19 cellular contexts compared by ENCODE assay signal in the genomic region with DNA sequence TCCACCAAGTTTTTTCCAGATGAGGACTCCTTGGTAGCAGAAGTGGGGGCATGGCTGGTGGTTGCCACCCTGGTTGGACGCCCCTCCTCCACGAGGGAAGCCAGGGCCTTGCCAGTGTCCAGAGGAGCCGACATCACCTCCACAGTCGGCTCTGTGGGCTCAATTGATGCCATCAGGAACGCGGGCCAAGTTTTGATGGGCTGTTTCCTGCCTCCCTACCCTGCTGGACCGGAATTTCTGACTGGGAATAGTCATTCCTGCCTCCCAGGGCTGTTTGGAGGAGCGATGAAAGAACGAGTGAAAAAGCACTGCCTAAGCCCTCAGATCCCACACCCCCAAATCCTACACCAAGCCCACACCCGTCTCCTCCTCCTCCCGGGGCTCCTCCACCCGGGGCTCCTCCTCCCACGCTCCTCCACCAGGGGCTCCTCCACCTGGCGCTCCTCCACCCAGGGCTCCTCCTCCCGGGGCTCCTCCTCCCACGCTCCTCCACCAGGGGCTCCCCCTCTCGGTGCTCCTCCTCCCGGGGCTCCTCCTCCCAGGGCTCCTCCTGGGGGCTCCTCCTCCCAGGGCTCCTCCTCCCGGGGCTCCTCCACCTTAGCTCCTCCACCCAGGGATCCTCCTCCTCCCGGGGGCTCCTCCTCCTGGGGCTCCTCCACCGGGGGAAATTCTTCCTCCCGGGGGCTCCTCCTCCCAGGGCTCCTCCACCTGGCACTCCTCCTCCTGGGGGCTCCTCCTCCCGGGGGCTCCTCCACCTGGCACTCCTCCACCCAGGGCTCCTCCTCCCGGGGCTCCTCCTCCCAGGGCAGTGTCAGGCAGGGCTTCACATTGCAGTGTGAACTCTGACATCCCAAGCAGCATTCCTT. TPM values are rescaled to one million over a fixed set of nuclear protein-coding genes. Genes with fewer than 3 reads are reported as not detected.
DNase-seq lines count a peak whose midpoint lies in the region; ATAC-seq, FAIRE-seq and TF ChIP-seq lines count a peak whose summit lies in the region.
"Had no signal": no experiment of that assay in that cellular context is flagged by ENCODE, and none has a peak within 500 bp of the region (broad histone marks: within the 10 kb centered on the region; RNA-seq: fewer than 3 reads in every experiment).

No MANE protein-coding gene starts in this region.

- H3K27me3 Mint-ChIP-seq in stimulated activated naive CD8-positive, alpha-beta T cell treated with anti-CD3 and anti-CD28 coated beads, Interleukin-15, amount 100 ng/mL, for 72 hours, result no peaks in the 10 kb centered on the region

- no peaks in the 10 kb centered on the region for H3K4me1 ChIP-seq in GM12878 (ENCODE audit: control insufficient read depth, insufficient read depth, low read length)
- H3K4me1 ChIP-seq in lower lobe of right lung, result no peaks in the 10 kb centered on the region

- no peak for DNase-seq in stimulated activated naive CD8-positive, alpha-beta T cell treated with anti-CD3 and anti-CD28 coated beads, Interleukin-15, amount 100 ng/mL, for 72 hours
- no peak for DNase-seq in stimulated activated naive CD8-positive, alpha-beta T cell treated with anti-CD3 and anti-CD28 coated beads, Interleukin-15, Interleukin-2, amounts not matched to agents 100 U/mL and 50 U/mL, for 24 hours
- DNase-seq in GM12878 (ENCODE audit: low read depth, low spot score) (no peak), lower lobe of right lung (no peak)
- no peak for DNase-seq in activated naive CD4-positive, alpha-beta T cell treated with anti-CD3 and anti-CD28 coated beads, Interleukin-2, amount 50 U/mL, for 16 hours
- DNase-seq in stimulated activated CD4-positive, alpha-beta T cell treated with anti-CD3 and anti-CD28 coated beads, Interleukin-2, amount 100 ng/mL, for 48 hours, result no peak
- DNase-seq: activated CD8-positive, alpha-beta memory T cell treated with anti-CD3 and anti-CD28 coated beads, Interleukin-2, amount 50 U/mL, for 48 hours; activated naive CD4-positive, alpha-beta T cell; DMS 273 treated with DMSO at 0.1 percent for 48 hours; foreskin melanocyte; NCI-H1092; NCI-H2171 treated with DMSO at 0.1 percent for 48 hours; retina; SIG-M5 had no signal

- intact Hi-C loops in GM12878 (cut with micrococcal nuclease; ENCODE audit: unreplicated experiment), result no loop called here
- intact Hi-C loops in lower lobe of right lung (cut with DNase I), result no loop called here

- H3K27me3 ChIP-seq in GM12878 (replicated peaks in 1 of 2; ENCODE audit: control insufficient read depth in 2 of 2, insufficient read depth in 2 of 2, low read length in 1 of 2) (no peaks in the 10 kb centered on the region; a peak in 1 of 4 replicates), lower lobe of right lung (ENCODE audit: low read depth) (peaks cover 3% of the 10 kb centered on the region)

- no TSS peak for BruUV-seq in GM12878 (replicated peaks; lab: Mats Ljungman, UMichigan)

- peaks cover 25% of the 10 kb centered on the region for H3K4me1 Mint-ChIP-seq in stimulated activated naive CD8-positive, alpha-beta T cell treated with anti-CD3 and anti-CD28 coated beads, Interleukin-15, amount 100 ng/mL, for 72 hours

- no peak overlapping the region for H3K27ac ChIP-seq in GM12878 (ENCODE audit: control insufficient read depth, insufficient read depth)
- no peak overlapping the region for H3K27ac ChIP-seq in lower lobe of right lung

- FAIRE-seq in GM12878 (lab: Jason Lieb, UNC), result no peak
- FAIRE-seq: colon, endometrium had no signal

- H3K9me3 ChIP-seq in GM12878 (replicated peaks; ENCODE audit: control insufficient read depth, insufficient read depth, low read length) (no peaks in the 10 kb centered on the region), lower lobe of right lung (no peaks in the 10 kb centered on the region)

- RAD21 ChIA-PET in GM12878 (lab: Charles Lee; ENCODE audit: unreplicated experiment), result no interaction called here

- 47% methylated on average over 14 of the region's 24 CpGs for WGBS in GM12878 (ENCODE audit: insufficient coverage, insufficient replicate concordance, low lambda C conversion rate, missing lambda C conversion rate)

- no peak overlapping the region for H3K27ac Mint-ChIP-seq in stimulated activated naive CD8-positive, alpha-beta T cell treated with anti-CD3 and anti-CD28 coated beads, Interleukin-15, amount 100 ng/mL, for 72 hours
- H3K27ac Mint-ChIP-seq: memory B cell; T-helper 2 cell treated with Interferon-gamma antibody and Interleukin-4, amounts not matched to agents 5 μg/mL and 100 μg/mL, for 36 hours had no signal

- in situ Hi-C loops in GM12878 (cut with MboI), result no loop called here

- SMC1A ChIA-PET in GM12878 (lab: Charles Lee; ENCODE audit: uncharacterized antibody, unreplicated experiment), result no interaction called here

- TF ChIP-seq CTCF in GM12878 (IDR thresholded peaks at IDR 0.05 in 2 of 3, conservative IDR thresholded peaks at IDR 0.05 in 1 of 3; ENCODE audit: control insufficient read depth in 2 of 3, extremely low read depth in 1 of 3, insufficient read depth in 1 of 3, low read depth in 3 of 3, low read length in 3 of 3) (no peak), lower lobe of right lung (IDR thresholded peaks at IDR 0.05) (no peak)

- H3K9ac ChIP-seq in GM12878 (ENCODE audit: control insufficient read depth, insufficient read depth, low read length), result no peak overlapping the region

- no peak overlapping the region for H3K4me3 ChIP-seq in GM12878
- H3K4me3 ChIP-seq in lower lobe of right lung, result no peak overlapping the region

- H3K36me3 ChIP-seq in GM12878 (ENCODE audit: control insufficient read depth in 2 of 2, insufficient read depth in 2 of 2, low read length in 1 of 2), result no peaks in the 10 kb centered on the region
- H3K36me3 ChIP-seq in lower lobe of right lung, result no peaks in the 10 kb centered on the region

- POLR2A ChIA-PET in GM12878 (lab: Charles Lee), result no interaction called here

- CTCF ChIA-PET in GM12878 (lab: Yijun Ruan, JAX), result no interaction called here

- H3K4me3 Mint-ChIP-seq in stimulated activated naive CD8-positive, alpha-beta T cell treated with anti-CD3 and anti-CD28 coated beads, Interleukin-15, amount 100 ng/mL, for 72 hours, result no peak overlapping the region
- H3K4me3 Mint-ChIP-seq: memory B cell; T-helper 2 cell treated with Interferon-gamma antibody and Interleukin-4, amounts not matched to agents 5 μg/mL and 100 μg/mL, for 36 hours had no signal

- no peak for TF ChIP-seq EP300 in GM12878 (IDR thresholded peaks at IDR 0.05; ENCODE audit: borderline replicate concordance in 1 of 2, control insufficient read depth in 1 of 2, low read depth in 2 of 2, low read length in 2 of 2)

- no peak overlapping the region for H2AFZ ChIP-seq in GM12878 (ENCODE audit: control insufficient read depth, low read depth, low read length)

- no peaks in the 10 kb centered on the region; the same call in 1 of the 2 replicates for H4K20me1 ChIP-seq in GM12878 (ENCODE audit: control insufficient read depth, insufficient read depth)

- peak; percentile 47 for ATAC-seq in stimulated activated naive CD8-positive, alpha-beta T cell treated with anti-CD3 and anti-CD28 coated beads, Interleukin-15, amount 100 ng/mL, for 72 hours
- no peak for ATAC-seq in stimulated activated naive CD8-positive, alpha-beta T cell treated with anti-CD3 and anti-CD28 coated beads, Interleukin-15, Interleukin-2, amounts not matched to agents 100 U/mL and 50 U/mL, for 24 hours
- no peak for ATAC-seq in GM12878
- peak; percentile 20 to 34 for ATAC-seq in lower lobe of right lung
- no peak for ATAC-seq in HG03378 (IDR thresholded peaks at IDR 0.05; ENCODE audit: unreplicated experiment)

- TF ChIP-seq POLR2A in GM12878 (IDR thresholded peaks at IDR 0.05; ENCODE audit: low read depth, low read length), result no peak

- no peaks in the 10 kb centered on the region for H3K79me2 ChIP-seq in GM12878 (ENCODE audit: control insufficient read depth, insufficient read depth, low read length)

- no peak overlapping the region for H3K4me2 ChIP-seq in GM12878 (ENCODE audit: control insufficient read depth, insufficient read depth)

- H3K9me3 Mint-ChIP-seq in stimulated activated naive CD8-positive, alpha-beta T cell treated with anti-CD3 and anti-CD28 coated beads, Interleukin-15, amount 100 ng/mL, for 72 hours, result no peaks in the 10 kb centered on the region
- H3K9me3 Mint-ChIP-seq: memory B cell; T-helper 2 cell treated with Interferon-gamma antibody and Interleukin-4, amounts not matched to agents 5 μg/mL and 100 μg/mL, for 36 hours had no signal

- no peak for TF ChIP-seq RAD21 in GM12878 (IDR thresholded peaks at IDR 0.05; ENCODE audit: insufficient read depth, low read depth, low read length)

TF ChIP-seq in GM12878, 131 proteins besides CTCF, POLR2A, EP300 and RAD21 (continues in another document):
- TF ChIP-seq, protein P1, sequence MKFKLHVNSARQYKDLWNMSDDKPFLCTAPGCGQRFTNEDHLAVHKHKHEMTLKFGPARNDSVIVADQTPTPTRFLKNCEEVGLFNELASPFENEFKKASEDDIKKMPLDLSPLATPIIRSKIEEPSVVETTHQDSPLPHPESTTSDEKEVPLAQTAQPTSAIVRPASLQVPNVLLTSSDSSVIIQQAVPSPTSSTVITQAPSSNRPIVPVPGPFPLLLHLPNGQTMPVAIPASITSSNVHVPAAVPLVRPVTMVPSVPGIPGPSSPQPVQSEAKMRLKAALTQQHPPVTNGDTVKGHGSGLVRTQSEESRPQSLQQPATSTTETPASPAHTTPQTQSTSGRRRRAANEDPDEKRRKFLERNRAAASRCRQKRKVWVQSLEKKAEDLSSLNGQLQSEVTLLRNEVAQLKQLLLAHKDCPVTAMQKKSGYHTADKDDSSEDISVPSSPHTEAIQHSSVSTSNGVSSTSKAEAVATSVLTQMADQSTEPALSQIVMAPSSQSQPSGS (IDR thresholded peaks at IDR 0.05; ENCODE audit: low read length), result no peak
- TF ChIP-seq NFXL1 (IDR thresholded peaks at IDR 0.05; ENCODE audit: borderline replicate concordance), result peak; percentile 97
- TF ChIP-seq ASH2L (IDR thresholded peaks at IDR 0.05; ENCODE audit: borderline replicate concordance, low read depth), result no peak

RNA-seq across cellular contexts. Expression of a gene that starts 10.0 kb away (rescaled TPM):
- total RNA-seq in GM12878 (2013; cell fraction: nucleolus; rRNA removed), result 8.9 and 12.5 TPM in 2 replicates
- total RNA-seq in GM12878 (2014; rRNA removed) (0.54 and 1.6 TPM in 2 replicates), GM12878 (2014; rRNA removed; fragmentation: Illumina TruSeq; extraction: Trizol) (0.89 and 0.92 TPM in 2 replicates), GM12878 (2021) (4.5 and 5.3 TPM in 2 replicates), lower lobe of right lung (9.6 TPM)
- polyA plus RNA-seq in GM12878 (2011; ENCODE audit: low read depth), result 0.21 TPM
- polyA plus RNA-seq in GM12878 (2011; rRNA removed) (4.7 and 9.4 TPM in 2 replicates), GM12878 (2014; fragmentation: Illumina TruSeq; extraction: Trizol) (0.59 TPM in 1 of 2 replicates, not detected in the other), GM12878 (2014; fragmentation: Nextera tagmentation; extraction: Ambion mirVana) (under 1 TPM; 0.03 to 0.13 TPM), GM12878 (2014; rRNA removed) (2.9 TPM in 2 replicates), GM12878 (2016; fragmentation: Nextera tagmentation; extraction: Ambion mirVana) (1 to 10 TPM; 1.3 to 1.8 TPM)
- polyA plus RNA-seq in GM12878 (2011; cell fraction: cytosol; rRNA removed), result 12.9 and 16.4 TPM in 2 replicates
- 50.2 TPM in 2 replicates for polyA plus RNA-seq in GM12878 (2011; cell fraction: nucleus; rRNA removed)
- 1.5 and 1.6 TPM in 2 replicates for polyA plus RNA-seq in GM12878 (2012)
- polyA minus RNA-seq in GM12878 (2011; rRNA and poly(A)+ RNA removed), result 15.9 and 21.4 TPM in 2 replicates
- polyA minus RNA-seq in GM12878 (2011; cell fraction: cytosol; rRNA and poly(A)+ RNA removed), result 7.8 and 9.0 TPM in 2 replicates
- polyA minus RNA-seq in GM12878 (2011; cell fraction: nucleus; rRNA and poly(A)+ RNA removed), result 15.1 and 24.5 TPM in 2 replicates

Comparison
In these comparisons a context has a peak if more than half of its experiments do, and no peak if none do; other contexts are left out.
1. ATAC-seq: peak in stimulated activated naive CD8-positive, alpha-beta T cell treated with anti-CD3 and anti-CD28 coated beads, Interleukin-15, amount 100 ng/mL, for 72 hours (single experiment) and lower lobe of right lung (2 of 2); none in stimulated activated naive CD8-positive, alpha-beta T cell treated with anti-CD3 and anti-CD28 coated beads, Interleukin-15, Interleukin-2, amounts not matched to agents 100 U/mL and 50 U/mL, for 24 hours (single experiment), GM12878 (single experiment) and HG03378 (single experiment).